ENCODE assay signal across 16 cellular contexts in the genomic region with DNA sequence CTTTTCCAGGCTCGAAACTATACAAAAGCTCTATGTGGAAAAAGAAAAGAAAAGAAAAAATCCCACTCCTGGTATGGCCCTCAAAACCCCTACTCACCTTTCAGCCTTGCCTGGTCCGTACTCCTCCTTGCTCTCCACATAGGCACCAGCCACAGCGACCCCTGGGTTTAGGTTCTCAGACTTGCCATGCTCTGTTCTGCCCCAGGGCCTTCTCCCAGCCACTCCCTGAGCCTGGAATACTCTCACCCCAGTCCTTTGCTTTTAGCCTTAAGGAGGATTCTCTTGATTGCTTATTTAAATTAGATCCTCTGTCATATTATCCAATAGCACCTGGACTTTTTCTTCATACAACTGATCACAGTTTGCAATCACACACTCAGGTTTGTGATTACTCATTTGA.
DNase-seq lines count a peak whose midpoint lies in the region; ATAC-seq and TF ChIP-seq lines count a peak whose summit lies in the region.
"Had no signal": no experiment of that assay in that cellular context is flagged by ENCODE, and none has a peak within 500 bp of the region (broad histone marks: within the 10 kb centered on the region; RNA-seq: fewer than 3 reads in every experiment).

No MANE protein-coding gene starts in this region.

- H3K4me1 Mint-ChIP-seq in WTC11 (peaks cover 32% of the 10 kb centered on the region), neural progenitor cell (peaks cover 9% of the 10 kb centered on the region)
- no peaks in the 10 kb centered on the region for H3K4me1 Mint-ChIP-seq in activated T-cell treated with anti-CD3 and anti-CD28 coated beads, Interleukin-2, amount 50 U/mL, for 72 hours (ENCODE audit: low read depth)

- no peak for TF ChIP-seq RAD21 in HCT116 (IDR thresholded peaks at IDR 0.05; ENCODE audit: low read depth)

- BruUV-seq in HCT116 (replicated peaks; lab: Mats Ljungman, UMichigan) = no TSS peak

- H3K4me2 ChIP-seq in HCT116 (ENCODE audit: low read length) (no peak overlapping the region), neural progenitor cell (no peak overlapping the region)

- peaks cover 17% of the 10 kb centered on the region for H3K27me3 Mint-ChIP-seq in WTC11 (ENCODE audit: low read depth)
- peaks cover 2% of the 10 kb centered on the region for H3K27me3 Mint-ChIP-seq in neural progenitor cell (ENCODE audit: insufficient read depth, low read depth)
- peaks cover 6% of the 10 kb centered on the region for H3K27me3 Mint-ChIP-seq in activated T-cell treated with anti-CD3 and anti-CD28 coated beads, Interleukin-2, amount 50 U/mL, for 72 hours (ENCODE audit: low read depth)

- TF ChIP-seq CTCF in HCT116 (IDR thresholded peaks at IDR 0.05 in 2 of 3, conservative IDR thresholded peaks at IDR 0.05 in 1 of 3; ENCODE audit: borderline replicate concordance in 1 of 3, insufficient read depth in 1 of 3, low read depth in 2 of 3, low read length in 2 of 3) = 0 out of 6 replicates have a peak, but pooled peaks of 1 of the 3 experiments have one; percentile 7
- TF ChIP-seq CTCF in WTC11 (IDR thresholded peaks at IDR 0.05) = peak; percentile 17; the same call in 1 of the 2 replicates
- TF ChIP-seq CTCF in neural progenitor cell (IDR thresholded peaks at IDR 0.05) = peak; percentile 34

- 0 out of 4 replicates have a peak, but pooled peaks cover 0 to 4% of the 10 kb centered on the region in 2 experiments for H3K4me1 ChIP-seq in HCT116 (ENCODE audit: control insufficient read depth in 1 of 2, insufficient read depth in 2 of 2, low read length in 2 of 2)
- no peaks in the 10 kb centered on the region for H3K4me1 ChIP-seq in neural progenitor cell

- RAD21 ChIA-PET in HCT116 (lab: Charles Lee; ENCODE audit: low non-redundant PET in 1 of 2, low total read pairs in 2 of 2, uncharacterized antibody in 2 of 2, unreplicated experiment in 2 of 2) = no interaction called here

- H3K27ac Mint-ChIP-seq in WTC11 = no peak overlapping the region
- no peak overlapping the region for H3K27ac Mint-ChIP-seq in neural progenitor cell
- no peak overlapping the region for H3K27ac Mint-ChIP-seq in activated T-cell treated with anti-CD3 and anti-CD28 coated beads, Interleukin-2, amount 50 U/mL, for 72 hours
- H3K27ac Mint-ChIP-seq: CD4-positive, alpha-beta T cell; IgD-negative memory B cell had no signal

- H3K9ac ChIP-seq in HCT116 (ENCODE audit: low read length) = no peak overlapping the region
- no peak overlapping the region for H3K9ac ChIP-seq in neural progenitor cell
- H3K9ac ChIP-seq: GM23248 had no signal

- no peak overlapping the region for H3K4me3 Mint-ChIP-seq in WTC11
- H3K4me3 Mint-ChIP-seq in neural progenitor cell = peak overlapping the region; percentile 47
- H3K4me3 Mint-ChIP-seq in activated T-cell treated with anti-CD3 and anti-CD28 coated beads, Interleukin-2, amount 50 U/mL, for 72 hours = no peak overlapping the region
- H3K4me3 Mint-ChIP-seq: CD4-positive, alpha-beta T cell; IgD-negative memory B cell had no signal

- POLR2A ChIA-PET in HCT116 (lab: Charles Lee) (no interaction called here), WTC11 (lab: Charles Lee) (no interaction called here)

- H3K27ac ChIP-seq in HCT116 (ENCODE audit: low read depth, low read length) (no peak overlapping the region), neural progenitor cell (no peak overlapping the region)
- H3K27ac ChIP-seq: GM23248 had no signal

- no peaks in the 10 kb centered on the region for H3F3A ChIP-seq in neural progenitor cell (ENCODE audit: low read depth)

- intact Hi-C loops in HCT116 (cut with micrococcal nuclease) = no loop called here

- H3K4me3 ChIP-seq in HCT116 (replicated peaks in 1 of 2; ENCODE audit: low read depth in 1 of 2, low read length in 2 of 2) (no peak overlapping the region), neural progenitor cell (no peak overlapping the region)
- H3K4me3 ChIP-seq: GM23248 had no signal

- H3K27me3 ChIP-seq in HCT116 (ENCODE audit: insufficient read depth, low read length) (peaks cover 47% of the 10 kb centered on the region; the same call in 1 of the 2 replicates), neural progenitor cell (no peaks in the 10 kb centered on the region)
- H3K27me3 ChIP-seq: BE2C had no signal

- no peaks in the 10 kb centered on the region for H3K9me3 ChIP-seq in HCT116 (ENCODE audit: control insufficient read depth in 1 of 2, insufficient read depth in 1 of 2, low read depth in 1 of 2, low read length in 2 of 2)
- H3K9me3 ChIP-seq in neural progenitor cell (ENCODE audit: low read depth) = no peaks in the 10 kb centered on the region
- H3K9me3 ChIP-seq: BE2C had no signal

- ATAC-seq in HCT116 (peak; percentile 66; the same call in 1 of the 2 replicates), WTC11 (peak; percentile 97), GM21737 (IDR thresholded peaks at IDR 0.05; ENCODE audit: unreplicated experiment) (no peak)
- ATAC-seq in activated T-cell treated with anti-CD3 and anti-CD28 coated beads, Interleukin-2, amount 50 U/mL, for 72 hours (replicated peaks in 1 of 2) = no peak

- no peak overlapping the region for H2AFZ ChIP-seq in HCT116 (ENCODE audit: low read depth, low read length, poor library complexity, severe bottlenecking)
- H2AFZ ChIP-seq in neural progenitor cell (replicated peaks) = no peak overlapping the region
- H2AFZ ChIP-seq: GM23248 had no signal

- CTCF ChIA-PET in HCT116 (lab: Charles Lee) (no interaction called here), WTC11 (lab: Charles Lee) (interaction anchor here (0.5 to 1.0 kb wide), 3 partner anchors 110 to 756 kb away, joined by 3 read pairs; a partner anchor contains a TSS)

- no peak for TF ChIP-seq POLR2A in HCT116 (IDR thresholded peaks at IDR 0.05; ENCODE audit: borderline replicate concordance, extremely low read depth, insufficient read depth, insufficient read length)

- H3K79me2 ChIP-seq in HCT116 (ENCODE audit: insufficient read depth, low read length) = no peaks in the 10 kb centered on the region
- H3K79me2 ChIP-seq in neural progenitor cell (ENCODE audit: low read depth) = no peaks in the 10 kb centered on the region

- H3K36me3 ChIP-seq in HCT116 (ENCODE audit: control insufficient read depth in 1 of 2, insufficient read depth in 2 of 2, low read length in 2 of 2) (no peaks in the 10 kb centered on the region), neural progenitor cell (no peaks in the 10 kb centered on the region)
- H3K36me3 ChIP-seq: BE2C had no signal

- H3K9me3 Mint-ChIP-seq in WTC11 (peaks cover 6% of the 10 kb centered on the region; the same call in 1 of the 2 replicates), neural progenitor cell (peaks cover 7% of the 10 kb centered on the region)
- no peaks in the 10 kb centered on the region for H3K9me3 Mint-ChIP-seq in activated T-cell treated with anti-CD3 and anti-CD28 coated beads, Interleukin-2, amount 50 U/mL, for 72 hours
- H3K9me3 Mint-ChIP-seq: CD4-positive, alpha-beta T cell had no signal

- H4K20me1 ChIP-seq in HCT116 (ENCODE audit: insufficient read depth) (no peaks in the 10 kb centered on the region), neural progenitor cell (ENCODE audit: low read depth) (no peaks in the 10 kb centered on the region)

- no peaks in the 10 kb centered on the region for H3K9me2 ChIP-seq in HCT116 (ENCODE audit: insufficient read depth)

- no peaks in the 10 kb centered on the region for H3K36me3 Mint-ChIP-seq in WTC11
- no peaks in the 10 kb centered on the region for H3K36me3 Mint-ChIP-seq in neural progenitor cell
- no peaks in the 10 kb centered on the region for H3K36me3 Mint-ChIP-seq in activated T-cell treated with anti-CD3 and anti-CD28 coated beads, Interleukin-2, amount 50 U/mL, for 72 hours (ENCODE audit: insufficient read depth in 2 of 2)
- H3K36me3 Mint-ChIP-seq: IgD-negative memory B cell had no signal

- no peak for DNase-seq in HCT116 (ENCODE audit: low read depth, low spot score)
- DNase-seq in WTC11 (ENCODE audit: low spot score) = peak; percentile 64
- peak; percentile 36 for DNase-seq in iPS DF 4.7 (ENCODE audit: extremely low read depth, low spot score)
- DNase-seq in neural progenitor cell (ENCODE audit: low spot score) = peak; percentile 22
- no peak for DNase-seq in activated T-cell treated with anti-CD3 and anti-CD28 coated beads, Interleukin-2, amount 50 U/mL, for 72 hours
- no peak for DNase-seq in NCI-H1048 (lab: John Stamatoyannopoulos, UW)
- DNase-seq: BE2C; CD4-positive, alpha-beta T cell; NCI-H1105 treated with DMSO at 0.1 percent for 48 hours; NCI-H187; RPMI8226; SIG-M5; SW 1271 had no signal

TF ChIP-seq in HCT116, 20 proteins besides CTCF, POLR2A, EP300 and RAD21 (continues in another document):
- TF ChIP-seq POLR2AphosphoS5 (IDR thresholded peaks at IDR 0.05; ENCODE audit: low read depth, low read length) (no peak), SRF (IDR thresholded peaks at IDR 0.05; ENCODE audit: low read depth) (no peak), YY1 (IDR thresholded peaks at IDR 0.05; ENCODE audit: extremely low read depth, insufficient replicate concordance, low read depth, low read length) (no peak), ZNF274 (IDR thresholded peaks at IDR 0.05; ENCODE audit: low read depth, low read length) (no peak)

TF ChIP-seq in WTC11, 78 proteins besides CTCF, POLR2A, EP300 and RAD21 (continues in another document):
- TF ChIP-seq, protein P1, sequence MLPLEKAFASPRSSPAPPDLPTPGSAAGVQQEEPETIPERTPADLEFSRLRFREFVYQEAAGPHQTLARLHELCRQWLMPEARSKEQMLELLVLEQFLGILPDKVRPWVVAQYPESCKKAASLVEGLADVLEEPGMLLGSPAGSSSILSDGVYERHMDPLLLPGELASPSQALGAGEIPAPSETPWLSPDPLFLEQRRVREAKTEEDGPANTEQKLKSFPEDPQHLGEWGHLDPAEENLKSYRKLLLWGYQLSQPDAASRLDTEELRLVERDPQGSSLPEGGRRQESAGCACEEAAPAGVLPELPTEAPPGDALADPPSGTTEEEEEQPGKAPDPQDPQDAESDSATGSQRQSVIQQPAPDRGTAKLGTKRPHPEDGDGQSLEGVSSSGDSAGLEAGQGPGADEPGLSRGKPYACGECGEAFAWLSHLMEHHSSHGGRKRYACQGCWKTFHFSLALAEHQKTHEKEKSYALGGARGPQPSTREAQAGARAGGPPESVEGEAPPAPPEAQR (CRISPR knock-in tag; IDR thresholded peaks at IDR 0.05) = no peak
- TF ChIP-seq IRF2 (CRISPR knock-in tag; IDR thresholded peaks at IDR 0.05; ENCODE audit: borderline replicate concordance, low read depth) (no peak), PRRX2 (CRISPR knock-in tag; IDR thresholded peaks at IDR 0.05) (no peak)
- TF ChIP-seq, protein P2, sequence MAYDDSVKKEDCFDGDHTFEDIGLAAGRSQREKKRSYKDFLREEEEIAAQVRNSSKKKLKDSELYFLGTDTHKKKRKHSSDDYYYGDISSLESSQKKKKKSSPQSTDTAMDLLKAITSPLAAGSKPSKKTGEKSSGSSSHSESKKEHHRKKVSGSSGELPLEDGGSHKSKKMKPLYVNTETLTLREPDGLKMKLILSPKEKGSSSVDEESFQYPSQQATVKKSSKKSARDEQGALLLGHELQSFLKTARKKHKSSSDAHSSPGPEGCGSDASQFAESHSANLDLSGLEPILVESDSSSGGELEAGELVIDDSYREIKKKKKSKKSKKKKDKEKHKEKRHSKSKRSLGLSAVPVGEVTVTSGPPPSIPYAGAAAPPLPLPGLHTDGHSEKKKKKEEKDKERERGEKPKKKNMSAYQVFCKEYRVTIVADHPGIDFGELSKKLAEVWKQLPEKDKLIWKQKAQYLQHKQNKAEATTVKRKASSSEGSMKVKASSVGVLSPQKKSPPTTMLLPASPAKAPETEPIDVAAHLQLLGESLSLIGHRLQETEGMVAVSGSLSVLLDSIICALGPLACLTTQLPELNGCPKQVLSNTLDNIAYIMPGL (CRISPR knock-in tag; IDR thresholded peaks at IDR 0.05) = no peak

Comparison
In these comparisons a context has a peak if more than half of its experiments do, and no peak if none do; other contexts are left out.
1. ATAC-seq: peak in HCT116 (single experiment) and WTC11 (single experiment); none in activated T-cell treated with anti-CD3 and anti-CD28 coated beads, Interleukin-2, amount 50 U/mL, for 72 hours (0 of 2) and GM21737 (single experiment).
2. DNase-seq: peak in WTC11 (single experiment), iPS DF 4.7 (single experiment) and neural progenitor cell (single experiment); none in HCT116 (single experiment), activated T-cell treated with anti-CD3 and anti-CD28 coated beads, Interleukin-2, amount 50 U/mL, for 72 hours (0 of 2) and NCI-H1048 (single experiment).